Comparison of ENCODE assay signal across 18 cellular contexts in genomic region chr14:39939023-39939422, GRCh38.
"Had no signal": no experiment of that assay in that cellular context is flagged by ENCODE, and none has a peak within 500 bp of the region (broad histone marks: within the 10 kb centered on the region; RNA-seq: fewer than 3 reads in every experiment).

No MANE protein-coding gene starts in this region.

- H3K9me3 ChIP-seq: esophagus muscularis mucosa, suprapubic skin, uterus had no signal

- DNase-seq: activated CD4-positive, alpha-beta T cell treated with anti-CD3 and anti-CD28 coated beads, Interleukin-2, amount 10 ng/mL, durations not matched to agents 24 days and 14 days; activated CD8-positive, alpha-beta T cell treated with anti-CD3 and anti-CD28 coated beads, Interleukin-2, amount 10 ng/mL, durations not matched to agents 7 days and 5 days; activated gamma-delta T cell treated with Interleukin-2 at 50 U/mL for 16 hours; anterior cingulate cortex; brain microvascular endothelial cell; effector memory CD8-positive, alpha-beta T cell; head of caudate nucleus; left colon; naive thymus-derived CD8-positive, alpha-beta T cell; stimulated activated CD4-positive, alpha-beta T cell treated with anti-CD3 and anti-CD28 coated beads, Interleukin-1b, Interleukin-23, amount 100 ng/mL, for 48 hours; T1000; transverse colon; uterus had no signal

- H3K4me3 ChIP-seq: esophagus muscularis mucosa, lung, suprapubic skin, transverse colon, uterus had no signal

- ATAC-seq: activated CD8-positive, alpha-beta T cell treated with anti-CD3 and anti-CD28 coated beads, Interleukin-2, amount 10 ng/mL, durations not matched to agents 7 days and 5 days; effector memory CD8-positive, alpha-beta T cell; left colon; naive thymus-derived CD8-positive, alpha-beta T cell had no signal

- H3K4me1 ChIP-seq: esophagus muscularis mucosa, suprapubic skin, transverse colon, uterus had no signal

- H3K27ac ChIP-seq: brain microvascular endothelial cell, esophagus muscularis mucosa, suprapubic skin, transverse colon, uterus had no signal

- H3K36me3 ChIP-seq: brain microvascular endothelial cell, esophagus muscularis mucosa, suprapubic skin, transverse colon, uterus had no signal

- H3K27me3 ChIP-seq: brain microvascular endothelial cell, esophagus muscularis mucosa, suprapubic skin, transverse colon, uterus had no signal

- FAIRE-seq: colon, islet of Langerhans had no signal
